ENCODE assay signal across 1 cellular context in the genomic region with DNA sequence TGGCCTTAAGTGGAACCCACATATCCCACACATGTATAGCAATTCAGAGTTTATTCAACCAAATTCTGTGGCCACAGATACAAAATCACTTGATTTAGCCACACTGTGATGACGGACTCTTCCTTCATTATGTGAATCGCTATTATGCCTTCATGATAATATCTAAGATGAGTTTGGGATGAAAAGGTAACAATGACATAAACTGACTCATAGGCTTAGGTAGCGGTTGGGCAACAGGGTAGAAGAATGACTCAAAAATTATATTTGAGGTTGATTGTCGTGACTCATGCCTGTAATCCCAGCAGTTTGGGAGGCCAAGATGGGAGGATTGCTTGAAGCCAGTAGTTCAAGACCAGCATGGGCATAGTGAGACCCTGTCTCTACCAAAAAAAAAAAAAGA.
TF ChIP-seq lines count a peak whose summit lies in the region.

No MANE protein-coding gene starts in this region.

TF ChIP-seq in GM23338, 12 proteins besides CTCF, POLR2A, EP300 and RAD21:
- TF ChIP-seq, protein P1, sequence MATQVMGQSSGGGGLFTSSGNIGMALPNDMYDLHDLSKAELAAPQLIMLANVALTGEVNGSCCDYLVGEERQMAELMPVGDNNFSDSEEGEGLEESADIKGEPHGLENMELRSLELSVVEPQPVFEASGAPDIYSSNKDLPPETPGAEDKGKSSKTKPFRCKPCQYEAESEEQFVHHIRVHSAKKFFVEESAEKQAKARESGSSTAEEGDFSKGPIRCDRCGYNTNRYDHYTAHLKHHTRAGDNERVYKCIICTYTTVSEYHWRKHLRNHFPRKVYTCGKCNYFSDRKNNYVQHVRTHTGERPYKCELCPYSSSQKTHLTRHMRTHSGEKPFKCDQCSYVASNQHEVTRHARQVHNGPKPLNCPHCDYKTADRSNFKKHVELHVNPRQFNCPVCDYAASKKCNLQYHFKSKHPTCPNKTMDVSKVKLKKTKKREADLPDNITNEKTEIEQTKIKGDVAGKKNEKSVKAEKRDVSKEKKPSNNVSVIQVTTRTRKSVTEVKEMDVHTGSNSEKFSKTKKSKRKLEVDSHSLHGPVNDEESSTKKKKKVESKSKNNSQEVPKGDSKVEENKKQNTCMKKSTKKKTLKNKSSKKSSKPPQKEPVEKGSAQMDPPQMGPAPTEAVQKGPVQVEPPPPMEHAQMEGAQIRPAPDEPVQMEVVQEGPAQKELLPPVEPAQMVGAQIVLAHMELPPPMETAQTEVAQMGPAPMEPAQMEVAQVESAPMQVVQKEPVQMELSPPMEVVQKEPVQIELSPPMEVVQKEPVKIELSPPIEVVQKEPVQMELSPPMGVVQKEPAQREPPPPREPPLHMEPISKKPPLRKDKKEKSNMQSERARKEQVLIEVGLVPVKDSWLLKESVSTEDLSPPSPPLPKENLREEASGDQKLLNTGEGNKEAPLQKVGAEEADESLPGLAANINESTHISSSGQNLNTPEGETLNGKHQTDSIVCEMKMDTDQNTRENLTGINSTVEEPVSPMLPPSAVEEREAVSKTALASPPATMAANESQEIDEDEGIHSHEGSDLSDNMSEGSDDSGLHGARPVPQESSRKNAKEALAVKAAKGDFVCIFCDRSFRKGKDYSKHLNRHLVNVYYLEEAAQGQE (IDR thresholded peaks at IDR 0.05; ENCODE audit: unreplicated experiment), result no peak
- TF ChIP-seq ZNF114 (CRISPR knock-in tag; IDR thresholded peaks at IDR 0.05) (no peak), ZNF331 (CRISPR knock-in tag; IDR thresholded peaks at IDR 0.05; ENCODE audit: low read depth) (no peak), POLR2AphosphoS5 (IDR thresholded peaks at IDR 0.05; ENCODE audit: low read depth) (no peak), CREB1 (CRISPR knock-in tag; IDR thresholded peaks at IDR 0.05; ENCODE audit: low read depth) (no peak), NANOG (IDR thresholded peaks at IDR 0.05; ENCODE audit: borderline replicate concordance) (no peak), EZH2phosphoT487 (IDR thresholded peaks at IDR 0.05; ENCODE audit: unreplicated experiment) (no peak)
- TF ChIP-seq, protein P2, sequence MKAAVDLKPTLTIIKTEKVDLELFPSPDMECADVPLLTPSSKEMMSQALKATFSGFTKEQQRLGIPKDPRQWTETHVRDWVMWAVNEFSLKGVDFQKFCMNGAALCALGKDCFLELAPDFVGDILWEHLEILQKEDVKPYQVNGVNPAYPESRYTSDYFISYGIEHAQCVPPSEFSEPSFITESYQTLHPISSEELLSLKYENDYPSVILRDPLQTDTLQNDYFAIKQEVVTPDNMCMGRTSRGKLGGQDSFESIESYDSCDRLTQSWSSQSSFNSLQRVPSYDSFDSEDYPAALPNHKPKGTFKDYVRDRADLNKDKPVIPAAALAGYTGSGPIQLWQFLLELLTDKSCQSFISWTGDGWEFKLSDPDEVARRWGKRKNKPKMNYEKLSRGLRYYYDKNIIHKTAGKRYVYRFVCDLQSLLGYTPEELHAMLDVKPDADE (IDR thresholded peaks at IDR 0.05), result no peak
